In genomic region chr13:62799931-62800436, GRCh38 we compare ENCODE assay signal across 19 cellular contexts.
DNase-seq lines count a peak whose midpoint lies in the region; ATAC-seq, FAIRE-seq and TF ChIP-seq lines count a peak whose summit lies in the region.
"Had no signal": no experiment of that assay in that cellular context is flagged by ENCODE, and none has a peak within 500 bp of the region (broad histone marks: within the 10 kb centered on the region; RNA-seq: fewer than 3 reads in every experiment).

No MANE protein-coding gene starts in this region.

- no peak for ATAC-seq in Right ventricle myocardium superior (ENCODE audit: poor library complexity)
- peak; percentile 56 for ATAC-seq in sciatic nerve

- 91 to 100% methylated on average over 1 to 5 of the region's 5 CpGs for WGBS in endodermal cell (ENCODE audit: insufficient coverage in 1 of 2, insufficient read length in 1 of 2), 2 experiments

- H3K4me1 Mint-ChIP-seq in endodermal cell: no peaks in the 10 kb centered on the region
- H3K4me1 Mint-ChIP-seq: CD8-positive, alpha-beta memory T cell had no signal

- H3K4me1 ChIP-seq in left ventricle myocardium inferior (no peaks in the 10 kb centered on the region), kidney (ENCODE audit: control insufficient read depth in 1 of 2, insufficient read depth in 1 of 2, low read depth in 1 of 2, low read length in 2 of 2) (no peaks in the 10 kb centered on the region), endodermal cell (ENCODE audit: control insufficient read depth, insufficient read depth, low read length) (no peaks in the 10 kb centered on the region)
- H3K4me1 ChIP-seq: BLaER1, Caco-2, HAP-1 had no signal

- H3K9me3 ChIP-seq in left ventricle myocardium inferior (replicated peaks): no peaks in the 10 kb centered on the region
- H3K9me3 ChIP-seq in kidney (ENCODE audit: control insufficient read depth in 1 of 2, low read length in 2 of 2): no peaks in the 10 kb centered on the region
- H3K9me3 ChIP-seq in endodermal cell (ENCODE audit: control insufficient read depth, low read length): no peaks in the 10 kb centered on the region
- H3K9me3 ChIP-seq: BLaER1, Caco-2, HAP-1 had no signal

- H3K36me3 Mint-ChIP-seq in endodermal cell (ENCODE audit: low read depth): no peaks in the 10 kb centered on the region
- H3K36me3 Mint-ChIP-seq: CD8-positive, alpha-beta memory T cell had no signal

- no peak overlapping the region for H3K4me3 ChIP-seq in left ventricle myocardium inferior
- no peak overlapping the region for H3K4me3 ChIP-seq in kidney (ENCODE audit: low read length in 2 of 2)
- H3K4me3 ChIP-seq in endodermal cell (ENCODE audit: low read length): no peak overlapping the region
- H3K4me3 ChIP-seq: BLaER1, HAP-1 had no signal

- H3K9ac ChIP-seq in kidney (ENCODE audit: low read length in 2 of 2) (no peak overlapping the region), endodermal cell (ENCODE audit: extremely low read depth, low read length, poor library complexity, severe bottlenecking) (no peak overlapping the region)
- H3K9ac ChIP-seq: BLaER1 had no signal

- no peak for FAIRE-seq in kidney (lab: Jason Lieb, UNC)
- FAIRE-seq: GM18507 had no signal

- intact Hi-C loops in Right ventricle myocardium superior (cut with DNase I): no loop called here
- intact Hi-C loops in left ventricle myocardium inferior (cut with micrococcal nuclease): no loop called here
- intact Hi-C loops in kidney (cut with DNase I): no loop called here
- intact Hi-C loops in sciatic nerve (cut with DNase I): no loop called here

- no peak overlapping the region for H3K27ac Mint-ChIP-seq in endodermal cell
- H3K27ac Mint-ChIP-seq: CD8-positive, alpha-beta memory T cell; HFFc6 had no signal

- H3K36me3 ChIP-seq in left ventricle myocardium inferior (no peaks in the 10 kb centered on the region), kidney (ENCODE audit: control insufficient read depth in 1 of 2, insufficient read depth in 2 of 2, low read length in 2 of 2) (no peaks in the 10 kb centered on the region), endodermal cell (ENCODE audit: control insufficient read depth, insufficient read depth, low read length) (no peaks in the 10 kb centered on the region)
- H3K36me3 ChIP-seq: BLaER1, HAP-1 had no signal

- no peak overlapping the region for H3K4me3 Mint-ChIP-seq in endodermal cell
- H3K4me3 Mint-ChIP-seq: CD8-positive, alpha-beta memory T cell; HFFc6 had no signal

- no peaks in the 10 kb centered on the region for H3K27me3 Mint-ChIP-seq in endodermal cell (ENCODE audit: insufficient read depth)
- H3K27me3 Mint-ChIP-seq: CD8-positive, alpha-beta memory T cell had no signal

- H3K27ac ChIP-seq in left ventricle myocardium inferior (replicated peaks): no peak overlapping the region
- H3K27ac ChIP-seq in kidney (ENCODE audit: low read depth in 2 of 2, low read length in 2 of 2): no peak overlapping the region
- no peak overlapping the region for H3K27ac ChIP-seq in endodermal cell (ENCODE audit: low read depth, low read length)
- H3K27ac ChIP-seq: BLaER1 had no signal

- H3K9me3 Mint-ChIP-seq in endodermal cell: no peaks in the 10 kb centered on the region

- no peaks in the 10 kb centered on the region for H3K27me3 ChIP-seq in left ventricle myocardium inferior (ENCODE audit: low read depth)
- no peaks in the 10 kb centered on the region for H3K27me3 ChIP-seq in endodermal cell (ENCODE audit: control insufficient read depth, insufficient read depth, low read length, poor library complexity, severe bottlenecking)
- H3K27me3 ChIP-seq: BLaER1 had no signal

- peak; percentile 33 for DNase-seq in Right ventricle myocardium superior
- DNase-seq in left ventricle myocardium inferior: no peak
- DNase-seq in UCSD-AML1 (lab: John Stamatoyannopoulos, UW; ENCODE audit: unreplicated experiment): peak; percentile 8
- peak; percentile 43 for DNase-seq in kidney
- no peak for DNase-seq in sciatic nerve (ENCODE audit: low spot score)
- DNase-seq in endodermal cell: no peak
- DNase-seq in activated CD4-positive, CD25-positive, alpha-beta regulatory T cell (lab: John Stamatoyannopoulos, UW): no peak
- DNase-seq in HCEC 1CT: no peak
- DNase-seq: 8988T; AML-193; Caco-2; CD8-positive, alpha-beta memory T cell; DMS53; GOT3; HFFc6; IMR-90 had no signal

- no peak for TF ChIP-seq CTCF in left ventricle myocardium inferior (IDR thresholded peaks at IDR 0.05; ENCODE audit: borderline replicate concordance)
- no peak for TF ChIP-seq CTCF in kidney (IDR thresholded peaks at IDR 0.05; ENCODE audit: borderline replicate concordance, extremely low read depth, insufficient read depth)
- TF ChIP-seq CTCF in endodermal cell (conservative IDR thresholded peaks at IDR 0.05): no peak

Comparison
In these comparisons a context has a peak if more than half of its experiments do, and no peak if none do; other contexts are left out.
1. DNase-seq: peak in Right ventricle myocardium superior (single experiment), UCSD-AML1 (single experiment) and kidney (single experiment); none in left ventricle myocardium inferior (single experiment), sciatic nerve (single experiment), endodermal cell (single experiment), activated CD4-positive, CD25-positive, alpha-beta regulatory T cell (0 of 4) and HCEC 1CT (single experiment).